ENCODE assay signal across 15 cellular contexts in genomic region chr6:21500894-21501293, GRCh38.
DNase-seq lines count a peak whose midpoint lies in the region; ATAC-seq and TF ChIP-seq lines count a peak whose summit lies in the region.
"Had no signal": no experiment of that assay in that cellular context is flagged by ENCODE, and none has a peak within 500 bp of the region (broad histone marks: within the 10 kb centered on the region; RNA-seq: fewer than 3 reads in every experiment).

No MANE protein-coding gene starts in this region.

- no peaks in the 10 kb centered on the region for H3K36me3 Mint-ChIP-seq in stimulated activated memory B cell treated with anti-CD40 and anti-IgM and Interleukin-4, amounts not matched to agents 10 μg/mL and 1 μg/mL and 100 μg/mL, for 72 hours
- H3K36me3 Mint-ChIP-seq: activated naive CD4-positive, alpha-beta T cell treated with anti-CD3 and anti-CD28 coated beads, Interleukin-2, amount 50 U/mL, for 24 hours; immature natural killer cell; T-cell had no signal

- ATAC-seq in stimulated activated memory B cell treated with anti-CD40 and anti-IgM and Interleukin-4, amounts not matched to agents 10 μg/mL and 1 μg/mL and 100 μg/mL, for 72 hours: peak; percentile 41
- ATAC-seq: T-cell had no signal

- no peaks in the 10 kb centered on the region for H3K9me3 Mint-ChIP-seq in stimulated activated memory B cell treated with anti-CD40 and anti-IgM and Interleukin-4, amounts not matched to agents 10 μg/mL and 1 μg/mL and 100 μg/mL, for 72 hours
- H3K9me3 Mint-ChIP-seq: activated naive CD4-positive, alpha-beta T cell treated with anti-CD3 and anti-CD28 coated beads, Interleukin-2, amount 50 U/mL, for 24 hours; immature natural killer cell; T-cell had no signal

- H3K9me3 ChIP-seq in spleen (no peaks in the 10 kb centered on the region), smooth muscle cell (replicated peaks; ENCODE audit: low read depth) (no peaks in the 10 kb centered on the region), SJCRH30 (replicated peaks) (no peaks in the 10 kb centered on the region)
- H3K9me3 ChIP-seq: BE2C, thoracic aorta had no signal

- H3K36me3 ChIP-seq in spleen (no peaks in the 10 kb centered on the region), smooth muscle cell (ENCODE audit: low read depth) (no peaks in the 10 kb centered on the region), SJCRH30 (no peaks in the 10 kb centered on the region)
- H3K36me3 ChIP-seq: BE2C, thoracic aorta had no signal

- H3K4me1 ChIP-seq in spleen: no peaks in the 10 kb centered on the region
- no peaks in the 10 kb centered on the region for H3K4me1 ChIP-seq in smooth muscle cell (ENCODE audit: low read depth)
- H3K4me1 ChIP-seq in SJCRH30: no peaks in the 10 kb centered on the region

- peaks cover 3% of the 10 kb centered on the region for H3F3A ChIP-seq in smooth muscle cell (ENCODE audit: low read depth)

- TF ChIP-seq POLR2A in spleen (IDR thresholded peaks at IDR 0.05): no peak

- H2AFZ ChIP-seq in smooth muscle cell (ENCODE audit: low read depth): no peak overlapping the region

- no peaks in the 10 kb centered on the region for H3K27me3 Mint-ChIP-seq in stimulated activated memory B cell treated with anti-CD40 and anti-IgM and Interleukin-4, amounts not matched to agents 10 μg/mL and 1 μg/mL and 100 μg/mL, for 72 hours
- H3K27me3 Mint-ChIP-seq: activated naive CD4-positive, alpha-beta T cell treated with anti-CD3 and anti-CD28 coated beads, Interleukin-2, amount 50 U/mL, for 24 hours had no signal

- H3K4me3 ChIP-seq in Jurkat, Clone E6-1 (ENCODE audit: low read length): no peak overlapping the region
- H3K4me3 ChIP-seq in spleen (no peak overlapping the region), smooth muscle cell (no peak overlapping the region), SJCRH30 (no peak overlapping the region)
- H3K4me3 ChIP-seq: thoracic aorta had no signal

- H3K79me2 ChIP-seq in smooth muscle cell (ENCODE audit: low read depth): no peaks in the 10 kb centered on the region

- intact Hi-C loops in spleen (cut with DNase I; ENCODE audit: low total_unique reads): no loop called here

- H3K27me3 ChIP-seq in spleen (replicated peaks in 1 of 7) (no peaks in the 10 kb centered on the region), smooth muscle cell (ENCODE audit: low read depth) (no peaks in the 10 kb centered on the region), SJCRH30 (no peaks in the 10 kb centered on the region)
- H3K27me3 ChIP-seq: BE2C had no signal

- H3K27ac Mint-ChIP-seq in stimulated activated memory B cell treated with anti-CD40 and anti-IgM and Interleukin-4, amounts not matched to agents 10 μg/mL and 1 μg/mL and 100 μg/mL, for 72 hours: no peak overlapping the region
- H3K27ac Mint-ChIP-seq: activated naive CD4-positive, alpha-beta T cell treated with anti-CD3 and anti-CD28 coated beads, Interleukin-2, amount 50 U/mL, for 24 hours; immature natural killer cell; T-cell had no signal

- H3K4me1 Mint-ChIP-seq in stimulated activated memory B cell treated with anti-CD40 and anti-IgM and Interleukin-4, amounts not matched to agents 10 μg/mL and 1 μg/mL and 100 μg/mL, for 72 hours: no peaks in the 10 kb centered on the region
- H3K4me1 Mint-ChIP-seq: activated naive CD4-positive, alpha-beta T cell treated with anti-CD3 and anti-CD28 coated beads, Interleukin-2, amount 50 U/mL, for 24 hours; immature natural killer cell; T-cell had no signal

- H3K27ac ChIP-seq in VCaP: peak overlapping the region; percentile 33; the same call in 1 of the 2 replicates
- no peak overlapping the region for H3K27ac ChIP-seq in spleen
- H3K27ac ChIP-seq in smooth muscle cell (ENCODE audit: low read depth): no peak overlapping the region
- no peak overlapping the region for H3K27ac ChIP-seq in SJCRH30
- H3K27ac ChIP-seq: thoracic aorta had no signal

- DNase-seq in Jurkat, Clone E6-1 (ENCODE audit: low read depth, low spot score): peak; percentile 5
- peak; percentile 62 for DNase-seq in NCI-H2107 (lab: John Stamatoyannopoulos, UW)
- no peak for DNase-seq in spleen
- no peak for DNase-seq in foreskin melanocyte
- DNase-seq in smooth muscle cell (lab: John Stamatoyannopoulos, UW; ENCODE audit: unreplicated experiment): no peak
- DNase-seq in SJCRH30: no peak
- DNase-seq: activated CD4-positive, alpha-beta T cell treated with anti-CD3 and anti-CD28 coated beads for 1 hour; BE2C; immature natural killer cell; NCI-H1694 treated with DMSO at 0.1 percent for 48 hours; T-cell had no signal

- no peak for TF ChIP-seq CTCF in VCaP (conservative IDR thresholded peaks at IDR 0.05)
- TF ChIP-seq CTCF in spleen (IDR thresholded peaks at IDR 0.05 in 8 of 11, conservative IDR thresholded peaks at IDR 0.05 in 3 of 11): no peak
- no peak for TF ChIP-seq CTCF in smooth muscle cell (IDR thresholded peaks at IDR 0.05; ENCODE audit: borderline replicate concordance, insufficient read depth, poor library complexity, severe bottlenecking)

- WGBS in spleen, 5 donors: 76 to 88% (median 82%) methylated on average over 3 of the region's 3 CpGs
- WGBS in smooth muscle cell (ENCODE audit: low lambda C conversion rate): 73% methylated on average over 3 of the region's 3 CpGs

- H3K4me2 ChIP-seq in smooth muscle cell: no peak overlapping the region

- no peaks in the 10 kb centered on the region for H4K20me1 ChIP-seq in smooth muscle cell (ENCODE audit: low read depth)

- no peak overlapping the region for H3K9ac ChIP-seq in smooth muscle cell (ENCODE audit: low read depth)

- no peak overlapping the region for H3K4me3 Mint-ChIP-seq in stimulated activated memory B cell treated with anti-CD40 and anti-IgM and Interleukin-4, amounts not matched to agents 10 μg/mL and 1 μg/mL and 100 μg/mL, for 72 hours
- H3K4me3 Mint-ChIP-seq: activated naive CD4-positive, alpha-beta T cell treated with anti-CD3 and anti-CD28 coated beads, Interleukin-2, amount 50 U/mL, for 24 hours; immature natural killer cell; T-cell had no signal

Comparison
In these comparisons a context has a peak if more than half of its experiments do, and no peak if none do; other contexts are left out.
1. DNase-seq: peak in Jurkat, Clone E6-1 (single experiment) and NCI-H2107 (single experiment); none in spleen (single experiment), foreskin melanocyte (single experiment), smooth muscle cell (single experiment) and SJCRH30 (0 of 2).